8 cellular contexts compared by ENCODE assay signal in the genomic region with DNA sequence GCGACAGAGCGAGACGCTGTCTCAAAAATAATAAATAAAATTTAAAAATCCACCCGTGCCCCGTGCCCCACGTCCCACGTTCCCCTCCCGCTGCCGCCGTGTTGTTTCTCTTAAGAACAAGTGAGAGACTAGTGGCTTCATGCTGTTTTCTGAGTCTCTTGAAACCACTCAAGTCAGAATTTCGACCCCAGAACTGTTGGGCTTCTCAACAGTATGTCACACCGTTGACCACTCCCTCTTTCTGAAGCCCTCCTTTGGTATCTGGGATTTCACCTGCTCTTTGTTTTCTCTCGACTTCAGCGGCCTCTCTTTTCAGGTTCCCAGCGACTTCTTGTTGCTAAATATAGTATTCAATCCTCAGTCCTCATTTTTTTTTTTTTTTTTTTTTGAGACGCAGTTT. TPM values are rescaled to one million over a fixed set of nuclear protein-coding genes. Genes with fewer than 3 reads are reported as not detected.
DNase-seq lines count a peak whose midpoint lies in the region; ATAC-seq and TF ChIP-seq lines count a peak whose summit lies in the region.

No MANE protein-coding gene starts in this region.

- no peak for TF ChIP-seq POLR2A in NB4 (IDR thresholded peaks at IDR 0.05; ENCODE audit: extremely low read depth, insufficient read length)

- H3K4me3 Mint-ChIP-seq in CD4-positive, CD25-positive, alpha-beta regulatory T cell: peak overlapping the region; percentile 98 to 99 (median 98)
- H3K4me3 Mint-ChIP-seq in neural progenitor cell: peak overlapping the region; percentile 96

- TF ChIP-seq CTCF in NB4 (IDR thresholded peaks at IDR 0.05; ENCODE audit: low read depth, low read length): no peak
- TF ChIP-seq CTCF in neural progenitor cell (IDR thresholded peaks at IDR 0.05): no peak

- no peak overlapping the region for H3K27ac ChIP-seq in CD4-positive, CD25-positive, alpha-beta regulatory T cell (ENCODE audit: insufficient read depth, low read length, poor library complexity, severe bottlenecking)
- H3K27ac ChIP-seq in ectodermal cell (ENCODE audit: insufficient read depth, low read depth, low read length, poor library complexity, severe bottlenecking): no peak overlapping the region
- no peak overlapping the region for H3K27ac ChIP-seq in neural progenitor cell

- H3K4me2 ChIP-seq in neural progenitor cell: peak overlapping the region; percentile 79

- no peaks in the 10 kb centered on the region for H3K9me3 ChIP-seq in CD4-positive, CD25-positive, alpha-beta regulatory T cell (ENCODE audit: control insufficient read depth in 2 of 2, low read length in 2 of 2)
- H3K9me3 ChIP-seq in ectodermal cell (ENCODE audit: control insufficient read depth, low read length): no peaks in the 10 kb centered on the region
- H3K9me3 ChIP-seq in neural progenitor cell (ENCODE audit: low read depth): no peaks in the 10 kb centered on the region

- peak overlapping the region; percentile 7 to 97 (median 72) for H3K27ac Mint-ChIP-seq in CD4-positive, CD25-positive, alpha-beta regulatory T cell
- no peak overlapping the region for H3K27ac Mint-ChIP-seq in neural progenitor cell

- peaks cover 14% of the 10 kb centered on the region for H3K79me2 ChIP-seq in neural progenitor cell (ENCODE audit: low read depth)

- H4K20me1 ChIP-seq in neural progenitor cell (ENCODE audit: low read depth): no peaks in the 10 kb centered on the region

- no peaks in the 10 kb centered on the region for H3K27me3 ChIP-seq in CD4-positive, CD25-positive, alpha-beta regulatory T cell (ENCODE audit: control insufficient read depth, insufficient read depth, low read length)
- H3K27me3 ChIP-seq in ectodermal cell (ENCODE audit: control insufficient read depth, insufficient read depth, low read length, poor library complexity, severe bottlenecking) (no peaks in the 10 kb centered on the region), neural progenitor cell (no peaks in the 10 kb centered on the region)

- no peak overlapping the region for H3K9ac ChIP-seq in neural progenitor cell

- H3K4me1 Mint-ChIP-seq in CD4-positive, CD25-positive, alpha-beta regulatory T cell: peaks cover 5 to 38% (median 21%) of the 10 kb centered on the region in 4 donors
- H3K4me1 Mint-ChIP-seq in neural progenitor cell: peaks cover 16% of the 10 kb centered on the region

- 56 to 62% methylated on average over 16 of the region's 16 CpGs for WGBS in ectodermal cell, 2 experiments

- H3K36me3 ChIP-seq in CD4-positive, CD25-positive, alpha-beta regulatory T cell (ENCODE audit: control insufficient read depth, insufficient read depth, low read length): peaks cover 18% of the 10 kb centered on the region
- no peaks in the 10 kb centered on the region for H3K36me3 ChIP-seq in ectodermal cell (ENCODE audit: control insufficient read depth, insufficient read depth, low read length)
- no peaks in the 10 kb centered on the region for H3K36me3 ChIP-seq in neural progenitor cell

- peaks cover 7% of the 10 kb centered on the region for H3K36me3 Mint-ChIP-seq in CD4-positive, CD25-positive, alpha-beta regulatory T cell
- H3K36me3 Mint-ChIP-seq in neural progenitor cell: peaks cover 2% of the 10 kb centered on the region

- peaks cover 15% of the 10 kb centered on the region for H3K4me1 ChIP-seq in CD4-positive, CD25-positive, alpha-beta regulatory T cell (ENCODE audit: control insufficient read depth, insufficient read depth, low read length, poor library complexity, severe bottlenecking)
- H3K4me1 ChIP-seq in ectodermal cell (ENCODE audit: control insufficient read depth, insufficient read depth, low read length) (no peaks in the 10 kb centered on the region), neural progenitor cell (peaks cover 4% of the 10 kb centered on the region)

- peak overlapping the region; percentile 65 for H3K4me3 ChIP-seq in CD4-positive, CD25-positive, alpha-beta regulatory T cell (ENCODE audit: low read depth, low read length)
- peak overlapping the region; percentile 91 for H3K4me3 ChIP-seq in NB4 (ENCODE audit: low read depth, low read length)
- H3K4me3 ChIP-seq in ectodermal cell (ENCODE audit: insufficient read depth, low read depth, low read length): peak overlapping the region; percentile 89
- peak overlapping the region; percentile 95 for H3K4me3 ChIP-seq in neural progenitor cell

- peaks cover 0 to 1% (median 0%) of the 10 kb centered on the region in 7 donors for H3K9me3 Mint-ChIP-seq in CD4-positive, CD25-positive, alpha-beta regulatory T cell
- peaks cover 6% of the 10 kb centered on the region for H3K9me3 Mint-ChIP-seq in neural progenitor cell

- H3K27me3 Mint-ChIP-seq in CD4-positive, CD25-positive, alpha-beta regulatory T cell: no peaks in the 10 kb centered on the region
- H3K27me3 Mint-ChIP-seq in neural progenitor cell (ENCODE audit: insufficient read depth, low read depth): peaks cover 9% of the 10 kb centered on the region

- peaks cover 10% of the 10 kb centered on the region for H3F3A ChIP-seq in neural progenitor cell (ENCODE audit: low read depth)

- H2AFZ ChIP-seq in neural progenitor cell (replicated peaks): no peak overlapping the region

- no peak for DNase-seq in CD4-positive, CD25-positive, alpha-beta regulatory T cell
- no peak for DNase-seq in NB4 (ENCODE audit: low read depth)
- no peak for DNase-seq in neural progenitor cell (ENCODE audit: low spot score)
- DNase-seq in NCI-H2107 (lab: John Stamatoyannopoulos, UW): no peak
- no peak for DNase-seq in NCI-H2029 treated with DMSO at 0.1 percent for 48 hours (lab: John Stamatoyannopoulos, UW)
- DNase-seq in activated gamma-delta T cell (lab: John Stamatoyannopoulos, UW): no peak

- ATAC-seq in CD4-positive, CD25-positive, alpha-beta regulatory T cell (ENCODE audit: low read depth in 2 of 2): no peak
- no peak for ATAC-seq in GM18907 (IDR thresholded peaks at IDR 0.05; ENCODE audit: unreplicated experiment)

RNA-seq across cellular contexts. Expression of gene PPIL2, which starts 1.0 kb away (rescaled TPM):
- total RNA-seq in CD4-positive, CD25-positive, alpha-beta regulatory T cell: 83.0 TPM
- polyA plus RNA-seq in CD4-positive, CD25-positive, alpha-beta regulatory T cell: 10 to 100 TPM; 24.3 to 29.3 (median 27.0) TPM
- polyA plus RNA-seq in ectodermal cell (2013, experiment 1 of 4): 37.0 TPM
- polyA plus RNA-seq in ectodermal cell (2013, experiment 2 of 4): 42.4 TPM
- 29.6 TPM for polyA plus RNA-seq in ectodermal cell (2013, experiment 3 of 4)
- polyA plus RNA-seq in ectodermal cell (2013, experiment 4 of 4): 35.7 TPM
- total RNA-seq in neural progenitor cell (ENCODE audit: low replicate concordance): 14.3 and 28.3 TPM in 2 replicates

RNA-seq across cellular contexts. Expression of gene SDF2L1, which starts 24.7 kb away (rescaled TPM):
- 29.9 TPM for total RNA-seq in CD4-positive, CD25-positive, alpha-beta regulatory T cell
- 10 to 100 TPM; 65.4 to 89.3 (median 75.5) TPM for polyA plus RNA-seq in CD4-positive, CD25-positive, alpha-beta regulatory T cell
- polyA plus RNA-seq in ectodermal cell (2013, experiment 1 of 4): 16.1 TPM
- 13.8 TPM for polyA plus RNA-seq in ectodermal cell (2013, experiment 2 of 4)
- polyA plus RNA-seq in ectodermal cell (2013, experiment 3 of 4): 18.5 TPM
- polyA plus RNA-seq in ectodermal cell (2013, experiment 4 of 4): 17.7 TPM
- 4.3 and 16.6 TPM in 2 replicates for total RNA-seq in neural progenitor cell (ENCODE audit: low replicate concordance)

RNA-seq across cellular contexts. Expression of gene CCDC116, which starts 34.2 kb away (rescaled TPM):
- not detected for total RNA-seq in CD4-positive, CD25-positive, alpha-beta regulatory T cell
- not detected for polyA plus RNA-seq in CD4-positive, CD25-positive, alpha-beta regulatory T cell
- polyA plus RNA-seq in ectodermal cell (2013, experiment 1 of 4): 0.31 TPM
- polyA plus RNA-seq in ectodermal cell (2013, experiment 2 of 4): 0.41 TPM
- polyA plus RNA-seq in ectodermal cell (2013, experiment 3 of 4): 0.27 TPM
- 0.24 TPM for polyA plus RNA-seq in ectodermal cell (2013, experiment 4 of 4)
- total RNA-seq in neural progenitor cell (ENCODE audit: low replicate concordance): 0.15 TPM in 1 of 2 replicates, not detected in the other

RNA-seq across cellular contexts. Expression of gene YDJC, which starts 37.0 kb away (rescaled TPM):
- 34.4 TPM for total RNA-seq in CD4-positive, CD25-positive, alpha-beta regulatory T cell
- 10 to 100 TPM; 55.0 to 70.0 (median 55.6) TPM for polyA plus RNA-seq in CD4-positive, CD25-positive, alpha-beta regulatory T cell
- 10.5 TPM for polyA plus RNA-seq in ectodermal cell (2013, experiment 1 of 4)
- polyA plus RNA-seq in ectodermal cell (2013, experiment 2 of 4): 11.6 TPM
- polyA plus RNA-seq in ectodermal cell (2013, experiment 3 of 4): 12.9 TPM
- polyA plus RNA-seq in ectodermal cell (2013, experiment 4 of 4): 12.4 TPM
- total RNA-seq in neural progenitor cell (ENCODE audit: low replicate concordance): 4.8 and 23.4 TPM in 2 replicates
